In genomic region chr11:125950696-125951645, GRCh38 we compare ENCODE assay signal across 13 cellular contexts. TPM values are rescaled to one million over a fixed set of nuclear protein-coding genes. Genes with fewer than 3 reads are reported as not detected.
DNase-seq lines count a peak whose midpoint lies in the region; ATAC-seq and TF ChIP-seq lines count a peak whose summit lies in the region.
"Had no signal": no experiment of that assay in that cellular context is flagged by ENCODE, and none has a peak within 500 bp of the region (broad histone marks: within the 10 kb centered on the region; RNA-seq: fewer than 3 reads in every experiment).

No MANE protein-coding gene starts in this region.

- H3K27me3 ChIP-seq in osteoblast (ENCODE audit: insufficient read depth, low read length) = no peaks in the 10 kb centered on the region

- intact Hi-C loops in Right ventricle myocardium superior (cut with DNase I) = no loop called here

- no peaks in the 10 kb centered on the region for H3K36me3 ChIP-seq in osteoblast (ENCODE audit: insufficient read depth, low read length)

- H3K4me2 ChIP-seq in osteoblast (ENCODE audit: insufficient read depth, low read length) = peak overlapping the region; percentile 28

- ATAC-seq in SK-N-SH treated with all-trans-retinoic acid at 6 μM for 48 hours (peak; percentile 90), Right ventricle myocardium superior (ENCODE audit: poor library complexity) (peak; percentile 86), HG03025 (IDR thresholded peaks at IDR 0.05; ENCODE audit: low FRiP score, unreplicated experiment) (no peak), HG03457 (IDR thresholded peaks at IDR 0.05; ENCODE audit: unreplicated experiment) (no peak)

- no peaks in the 10 kb centered on the region for H3K79me2 ChIP-seq in osteoblast (ENCODE audit: insufficient read depth, low read length)

- TF ChIP-seq CTCF in osteoblast (IDR thresholded peaks at IDR 0.05; ENCODE audit: extremely low read depth, low read depth, low read length) = no peak

- H4K20me1 ChIP-seq in osteoblast (ENCODE audit: insufficient read depth, low read length) = no peaks in the 10 kb centered on the region

- no peak overlapping the region for H2AFZ ChIP-seq in osteoblast (ENCODE audit: low read length)

- H3K27ac ChIP-seq in osteoblast (ENCODE audit: low read depth, low read length) = no peak overlapping the region

- no peaks in the 10 kb centered on the region for H3K9me3 ChIP-seq in osteoblast (ENCODE audit: low read depth, low read length)

- H3K4me3 ChIP-seq in osteoblast (ENCODE audit: insufficient read depth, low read length) = no peak overlapping the region

- peaks cover 5% of the 10 kb centered on the region for H3K4me1 ChIP-seq in osteoblast (ENCODE audit: insufficient read depth, low read length)

- DNase-seq in AG08395 (ENCODE audit: low spot score) = peak; percentile 62
- peak; percentile 85 for DNase-seq in Right ventricle myocardium superior
- DNase-seq in osteoblast (ENCODE audit: insufficient read length, low spot score, missing footprints) = peak; percentile 95
- no peak for DNase-seq in NCI-H345 (lab: John Stamatoyannopoulos, UW)
- DNase-seq in hippocampal formation (lab: John Stamatoyannopoulos, UW) = no peak
- DNase-seq: activated CD4-positive, alpha-beta memory T cell treated with anti-CD3 and anti-CD28 coated beads, Interleukin-2, amount 10 ng/mL, durations not matched to agents 7 days and 5 days; activated naive CD4-positive, alpha-beta T cell treated with anti-CD3 and anti-CD28 coated beads, Interleukin-2, amount 10 ng/mL, durations not matched to agents 7 days and 5 days; dermis blood vessel endothelial cell; hypothalamus; NCI-H69 had no signal

TF ChIP-seq in SK-N-SH treated with all-trans-retinoic acid at 6 μM for 48 hours, 23 proteins besides CTCF, POLR2A, EP300 and RAD21 (continues in another document):
- TF ChIP-seq PPARA (CRISPR knock-in tag; IDR thresholded peaks at IDR 0.05; ENCODE audit: borderline replicate concordance) = no peak
- TF ChIP-seq ZFP3 (CRISPR knock-in tag; IDR thresholded peaks at IDR 0.05) = no peak
- no peak for TF ChIP-seq ZNF8 (CRISPR knock-in tag; IDR thresholded peaks at IDR 0.05)
- peak; percentile 84 for TF ChIP-seq TSHZ2 (CRISPR knock-in tag; IDR thresholded peaks at IDR 0.05)
- TF ChIP-seq ESRRG (CRISPR knock-in tag; IDR thresholded peaks at IDR 0.05) = no peak
- no peak for TF ChIP-seq CSDC2 (CRISPR knock-in tag; IDR thresholded peaks at IDR 0.05)
- TF ChIP-seq ISL1 (CRISPR knock-in tag; IDR thresholded peaks at IDR 0.05) = peak; percentile 60
- peak; percentile 44; the same call in 1 of the 2 replicates for TF ChIP-seq TOX (CRISPR knock-in tag; IDR thresholded peaks at IDR 0.05; ENCODE audit: borderline replicate concordance)
- peak; percentile 89 for TF ChIP-seq TCF4 (CRISPR knock-in tag; IDR thresholded peaks at IDR 0.05; ENCODE audit: borderline replicate concordance)
- peak; percentile 24; the same call in 1 of the 2 replicates for TF ChIP-seq PATZ1 (CRISPR knock-in tag; IDR thresholded peaks at IDR 0.05; ENCODE audit: borderline replicate concordance)
- TF ChIP-seq OSR1 (CRISPR knock-in tag; IDR thresholded peaks at IDR 0.05) = no peak
- no peak for TF ChIP-seq RARB (CRISPR knock-in tag; IDR thresholded peaks at IDR 0.05)
- TF ChIP-seq SNAI2 (CRISPR knock-in tag; IDR thresholded peaks at IDR 0.05) = 0 out of 2 replicates have a peak, but pooled peaks have one; percentile 60
- TF ChIP-seq ARNTL (CRISPR knock-in tag; IDR thresholded peaks at IDR 0.05; ENCODE audit: borderline replicate concordance, low read depth) = no peak
- no peak for TF ChIP-seq CSRNP3 (CRISPR knock-in tag; IDR thresholded peaks at IDR 0.05)
- no peak for TF ChIP-seq CREB5 (CRISPR knock-in tag; IDR thresholded peaks at IDR 0.05; ENCODE audit: low read depth)
- TF ChIP-seq ZNF70 (CRISPR knock-in tag; IDR thresholded peaks at IDR 0.05) = no peak
- no peak for TF ChIP-seq BACH2 (CRISPR knock-in tag; IDR thresholded peaks at IDR 0.05; ENCODE audit: borderline replicate concordance)
- TF ChIP-seq POU6F1 (CRISPR knock-in tag; IDR thresholded peaks at IDR 0.05; ENCODE audit: borderline replicate concordance, low read depth) = no peak
- TF ChIP-seq ZNF565 (CRISPR knock-in tag; conservative IDR thresholded peaks at IDR 0.05; ENCODE audit: low read depth) = no peak
- TF ChIP-seq ZC3H10 (CRISPR knock-in tag; IDR thresholded peaks at IDR 0.05) = 0 out of 2 replicates have a peak, but pooled peaks have one; percentile 6

RNA-seq across cellular contexts. Expression of gene VSIG10L2, which starts 5.1 kb away (rescaled TPM):
- total RNA-seq in Right ventricle myocardium superior (0.08 TPM), osteoblast (not detected in 2 replicates)
- total RNA-seq: activated CD4-positive, alpha-beta memory T cell treated with anti-CD3 and anti-CD28 coated beads, Interleukin-2, amount 10 ng/mL, durations not matched to agents 7 days and 5 days; dermis blood vessel endothelial cell had no signal

RNA-seq across cellular contexts. Expression of gene DDX25, which starts 46.7 kb away (rescaled TPM):
- total RNA-seq in Right ventricle myocardium superior = not detected
- total RNA-seq in osteoblast = under 0.01 TPM in 1 of 2 replicates, not detected in the other
- total RNA-seq: activated CD4-positive, alpha-beta memory T cell treated with anti-CD3 and anti-CD28 coated beads, Interleukin-2, amount 10 ng/mL, durations not matched to agents 7 days and 5 days; dermis blood vessel endothelial cell had no signal

RNA-seq across cellular contexts. Expression of gene PUS3, which starts 48.0 kb away (rescaled TPM):
- total RNA-seq in Right ventricle myocardium superior = 5.1 TPM
- 13.6 and 14.1 TPM in 2 replicates for total RNA-seq in osteoblast

Comparison
In these comparisons a context has a peak if more than half of its experiments do, and no peak if none do; other contexts are left out.
1. DNase-seq: peak in AG08395 (single experiment), Right ventricle myocardium superior (single experiment) and osteoblast (single experiment); none in NCI-H345 (single experiment) and hippocampal formation (0 of 2).
2. ATAC-seq: peak in SK-N-SH treated with all-trans-retinoic acid at 6 μM for 48 hours (single experiment) and Right ventricle myocardium superior (single experiment); none in HG03025 (single experiment) and HG03457 (single experiment).